In the genomic region with DNA sequence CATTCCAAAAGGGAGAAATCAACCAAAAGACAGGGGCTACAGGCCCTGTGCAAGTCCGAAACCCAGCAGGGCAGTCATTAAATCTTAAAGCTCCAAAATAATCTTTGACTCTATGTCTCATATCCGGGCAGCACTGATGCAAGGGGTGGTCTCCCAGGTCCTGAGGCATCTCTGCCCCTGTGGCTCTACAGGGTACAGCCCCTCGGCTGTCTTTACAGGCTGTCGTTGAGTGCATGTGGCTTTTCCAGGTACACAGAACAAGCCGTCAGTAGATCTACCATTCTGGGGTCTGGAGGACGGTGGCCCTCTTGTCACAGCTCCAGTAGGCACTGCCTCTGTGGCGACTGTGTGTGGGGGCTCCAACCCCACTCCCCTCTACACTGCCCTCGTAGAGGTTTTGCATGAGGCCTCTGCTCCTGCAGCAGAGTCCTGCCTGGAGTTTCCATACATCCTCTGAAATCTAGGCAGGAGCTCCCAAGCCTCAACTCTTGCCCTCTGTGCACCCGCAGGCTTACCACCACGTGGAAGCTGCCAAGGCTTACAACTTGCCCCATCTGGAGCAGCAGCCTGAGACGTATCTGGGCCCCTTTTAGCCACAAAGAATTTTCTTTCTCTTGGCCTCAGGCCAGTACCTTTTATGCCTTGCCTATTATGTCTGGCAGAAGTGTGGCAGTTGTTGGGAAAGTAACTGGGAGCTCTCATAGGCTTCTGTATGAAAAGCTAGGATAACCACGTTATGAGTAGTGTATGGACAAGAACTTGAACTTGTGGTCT, we compare ENCODE assay signal across 10 cellular contexts. TPM values are rescaled to one million over a fixed set of nuclear protein-coding genes. Genes with fewer than 3 reads are reported as not detected.
DNase-seq lines count a peak whose midpoint lies in the region; ATAC-seq and TF ChIP-seq lines count a peak whose summit lies in the region.
"Had no signal": no experiment of that assay in that cellular context is flagged by ENCODE, and none has a peak within 500 bp of the region (broad histone marks: within the 10 kb centered on the region; RNA-seq: fewer than 3 reads in every experiment).

No MANE protein-coding gene starts in this region.

- H3K4me3 ChIP-seq in Panc1 (ENCODE audit: low read depth in 2 of 2, low read length in 2 of 2) (no peak overlapping the region), ascending aorta (no peak overlapping the region)

- ATAC-seq in Panc1 (peak; percentile 69), HG02885 (IDR thresholded peaks at IDR 0.05; ENCODE audit: poor library complexity, unreplicated experiment) (no peak), HG03095 (IDR thresholded peaks at IDR 0.05; ENCODE audit: unreplicated experiment) (no peak)
- ATAC-seq: sciatic nerve had no signal

- H3K4me1 ChIP-seq in Panc1 (ENCODE audit: control insufficient read depth, insufficient read depth, low read length) (peaks cover 16% of the 10 kb centered on the region), ascending aorta (peaks cover 3 to 19% of the 10 kb centered on the region in 2 donors)

- CTCF ChIA-PET in Panc1 (lab: Charles Lee) = interaction anchor here (1.2 kb wide), 1 partner anchor 13 kb away, joined by 3 read pairs; no protein-coding TSS in a partner anchor

- H3K9me3 ChIP-seq in Panc1 (ENCODE audit: control insufficient read depth, insufficient read depth, low read depth, low read length) (no peaks in the 10 kb centered on the region), ascending aorta (no peaks in the 10 kb centered on the region)

- TF ChIP-seq CTCF in Panc1 (IDR thresholded peaks at IDR 0.05) (no peak), ascending aorta (IDR thresholded peaks at IDR 0.05) (no peak)

- POLR2A ChIA-PET in Panc1 (lab: Charles Lee) = interaction anchor here (0.6 kb wide), 1 partner anchor 68 kb away, joined by 3 read pairs; no protein-coding TSS in a partner anchor

- no TSS peak for BruUV-seq in Panc1 (replicated peaks; lab: Mats Ljungman, UMichigan)

- DNase-seq in DMS 273 treated with DMSO at 0.1 percent for 48 hours (lab: John Stamatoyannopoulos, UW) (peak; percentile 96), HK-2 (ENCODE audit: unreplicated experiment) (peak; percentile 10), Panc1 (ENCODE audit: low read depth, low spot score) (no peak), glomerular visceral epithelial cell (ENCODE audit: extremely low spot score) (peak; percentile 94), ascending aorta (ENCODE audit: low spot score in 2 of 2) (no peak), GOT3 (lab: John Stamatoyannopoulos, UW) (no peak)
- DNase-seq: NCI-H1436 had no signal

- H3K36me3 ChIP-seq in Panc1 (ENCODE audit: control insufficient read depth, insufficient read depth, low read length) (no peaks in the 10 kb centered on the region; the same call in 1 of the 2 replicates), ascending aorta (no peaks in the 10 kb centered on the region)

- H3K27ac ChIP-seq in Panc1 (ENCODE audit: low read length) = peak overlapping the region; percentile 45; the same call in 1 of the 2 replicates
- no peak overlapping the region for H3K27ac ChIP-seq in ascending aorta

- intact Hi-C loops in Panc1 (cut with micrococcal nuclease; ENCODE audit: unreplicated experiment) (no loop called here), ascending aorta (cut with DNase I) (loop anchor here (10.0 kb wide), 1 partner anchor 132 kb away; no protein-coding TSS in a partner anchor)

- no peaks in the 10 kb centered on the region for H3K27me3 ChIP-seq in Panc1 (ENCODE audit: control insufficient read depth, insufficient read depth, low read length)
- no peaks in the 10 kb centered on the region for H3K27me3 ChIP-seq in ascending aorta

- in situ Hi-C loops in Panc1 (cut with HindIII; ENCODE audit: low pct_unique_long_range_greater_than_20kb, low sequenced_read_pairs) = no loop called here

RNA-seq across cellular contexts. Expression of a gene that starts 52.5 kb away (rescaled TPM):
- total RNA-seq in Panc1 (2021; ENCODE audit: unreplicated experiment) = 17.1 TPM
- polyA plus RNA-seq in Panc1 (2012; ENCODE audit: insufficient read length) = 2.7 TPM
- 3.0 TPM for total RNA-seq in ascending aorta

Comparison
In these comparisons a context has a peak if more than half of its experiments do, and no peak if none do; other contexts are left out.
1. DNase-seq: peak in DMS 273 treated with DMSO at 0.1 percent for 48 hours (single experiment), HK-2 (single experiment) and glomerular visceral epithelial cell (single experiment); none in Panc1 (single experiment), ascending aorta (0 of 2) and GOT3 (single experiment).